ENCODE assay signal across 20 cellular contexts in the genomic region with DNA sequence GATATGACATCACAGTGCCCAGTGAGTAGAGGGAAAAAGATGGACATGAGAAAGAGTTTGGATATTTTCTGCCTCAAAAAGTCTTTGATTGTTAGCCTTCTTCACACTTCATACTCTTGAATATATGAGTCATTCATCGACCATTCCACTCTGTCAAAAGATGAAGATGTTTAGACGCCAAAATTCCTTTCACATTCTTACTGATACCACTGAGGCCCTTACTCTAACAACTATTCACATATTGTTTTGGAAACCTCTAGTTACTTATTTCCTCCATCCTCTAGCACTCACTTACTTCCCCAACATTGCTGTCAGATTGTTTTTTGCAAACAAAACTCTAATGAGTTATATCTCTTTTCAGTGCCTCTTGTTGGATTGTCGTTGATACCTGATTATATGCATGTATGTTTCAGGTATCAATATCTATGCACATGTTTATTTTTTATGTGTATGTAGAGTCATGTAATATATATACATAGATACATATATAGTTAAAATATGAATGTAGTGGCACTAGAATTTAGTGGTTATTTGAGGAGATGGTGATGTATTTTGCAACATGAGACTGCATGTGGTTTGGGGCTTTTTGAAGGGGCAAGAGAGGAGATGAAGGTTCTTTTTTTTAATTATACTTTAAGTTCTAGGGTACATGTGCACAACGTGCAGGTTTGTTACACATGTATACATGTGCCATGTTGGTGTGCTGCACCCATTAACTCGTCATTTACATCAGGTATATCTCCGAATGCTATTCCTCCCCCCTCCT. TPM values are rescaled to one million over a fixed set of nuclear protein-coding genes. Genes with fewer than 3 reads are reported as not detected.
DNase-seq lines count a peak whose midpoint lies in the region; ATAC-seq and TF ChIP-seq lines count a peak whose summit lies in the region.
"Had no signal": no experiment of that assay in that cellular context is flagged by ENCODE, and none has a peak within 500 bp of the region (broad histone marks: within the 10 kb centered on the region; RNA-seq: fewer than 3 reads in every experiment).

No MANE protein-coding gene starts in this region.

- H3K4me3 ChIP-seq in mucosa of descending colon = no peak overlapping the region
- H3K4me3 ChIP-seq: BLaER1, GM23248 had no signal

- no peak overlapping the region for H3K4me3 Mint-ChIP-seq in MCF 10A (ENCODE audit: unreplicated experiment)
- no peak overlapping the region for H3K4me3 Mint-ChIP-seq in activated CD8-positive, alpha-beta T cell treated with anti-CD3 and anti-CD28 coated beads for 36 hours
- H3K4me3 Mint-ChIP-seq: B cell; CD4-positive, CD25-positive, alpha-beta regulatory T cell; CD8-positive, alpha-beta T cell had no signal

- DNase-seq in M059J (ENCODE audit: low read depth) = peak; percentile 57
- DNase-seq in astrocyte of the hippocampus (ENCODE audit: low read depth, low spot score) = peak; percentile 3
- DNase-seq in mucosa of descending colon = no peak
- DNase-seq in activated CD8-positive, alpha-beta memory T cell treated with anti-CD3 and anti-CD28 coated beads for 24 hours = no peak
- no peak for DNase-seq in MCF 10A (ENCODE audit: unreplicated experiment)
- DNase-seq in activated CD8-positive, alpha-beta T cell treated with anti-CD3 and anti-CD28 coated beads for 36 hours = no peak
- DNase-seq: Caco-2; CD4-positive, CD25-positive, alpha-beta regulatory T cell; CD8-positive, alpha-beta T cell; DMS153; DND-41; GM23248; H7 had no signal

- H3K9me3 ChIP-seq in mucosa of descending colon = no peaks in the 10 kb centered on the region
- H3K9me3 ChIP-seq: BLaER1, Caco-2 had no signal

- no peaks in the 10 kb centered on the region for H3K4me1 ChIP-seq in mucosa of descending colon (ENCODE audit: low read depth)
- H3K4me1 ChIP-seq: BLaER1, Caco-2 had no signal

- no peaks in the 10 kb centered on the region for H3K36me3 Mint-ChIP-seq in MCF 10A (ENCODE audit: insufficient read depth, unreplicated experiment)
- H3K36me3 Mint-ChIP-seq in activated CD8-positive, alpha-beta T cell treated with anti-CD3 and anti-CD28 coated beads for 36 hours (ENCODE audit: low read depth) = no peaks in the 10 kb centered on the region
- H3K36me3 Mint-ChIP-seq: CD4-positive, CD25-positive, alpha-beta regulatory T cell; CD8-positive, alpha-beta T cell had no signal

- no TSS peak for BruUV-seq in MCF 10A (replicated peaks; lab: Mats Ljungman, UMichigan)

- H3K27ac Mint-ChIP-seq in MCF 10A (ENCODE audit: low read depth, unreplicated experiment) = no peak overlapping the region
- no peak overlapping the region for H3K27ac Mint-ChIP-seq in activated CD8-positive, alpha-beta T cell treated with anti-CD3 and anti-CD28 coated beads for 36 hours
- H3K27ac Mint-ChIP-seq: B cell; CD4-positive, CD25-positive, alpha-beta regulatory T cell; CD8-positive, alpha-beta T cell had no signal

- H3K36me3 ChIP-seq in mucosa of descending colon (ENCODE audit: low read depth) = no peaks in the 10 kb centered on the region
- H3K36me3 ChIP-seq: BLaER1 had no signal

- H3K27me3 Mint-ChIP-seq in MCF 10A (ENCODE audit: insufficient read depth, unreplicated experiment) = peaks cover 74% of the 10 kb centered on the region
- H3K27me3 Mint-ChIP-seq in activated CD8-positive, alpha-beta T cell treated with anti-CD3 and anti-CD28 coated beads for 36 hours = peaks cover 2% of the 10 kb centered on the region
- H3K27me3 Mint-ChIP-seq: B cell; CD4-positive, CD25-positive, alpha-beta regulatory T cell had no signal

- ATAC-seq in GM18867 (IDR thresholded peaks at IDR 0.05; ENCODE audit: unreplicated experiment) (peak; percentile 38), mucosa of descending colon (no peak)
- ATAC-seq in activated CD8-positive, alpha-beta T cell treated with anti-CD3 and anti-CD28 coated beads for 36 hours = no peak
- ATAC-seq: CD8-positive, alpha-beta T cell; HCT116 had no signal

- intact Hi-C loops in mucosa of descending colon (cut with DNase I, micrococcal nuclease) = no loop called here
- intact Hi-C loops in MCF 10A (cut with micrococcal nuclease) = no loop called here
- intact Hi-C loops in activated CD8-positive, alpha-beta T cell treated with anti-CD3 and anti-CD28 coated beads for 36 hours (cut with micrococcal nuclease) = no loop called here

- H3K9me3 Mint-ChIP-seq in MCF 10A (ENCODE audit: unreplicated experiment) = no peaks in the 10 kb centered on the region
- H3K9me3 Mint-ChIP-seq in activated CD8-positive, alpha-beta T cell treated with anti-CD3 and anti-CD28 coated beads for 36 hours = no peaks in the 10 kb centered on the region

- no peaks in the 10 kb centered on the region for H3K4me1 Mint-ChIP-seq in MCF 10A (ENCODE audit: insufficient read depth, unreplicated experiment)
- H3K4me1 Mint-ChIP-seq in activated CD8-positive, alpha-beta T cell treated with anti-CD3 and anti-CD28 coated beads for 36 hours (ENCODE audit: low read depth) = no peaks in the 10 kb centered on the region
- H3K4me1 Mint-ChIP-seq: B cell; CD4-positive, CD25-positive, alpha-beta regulatory T cell had no signal

- CTCF ChIA-PET in MCF 10A (lab: Yijun Ruan, JAX) = no interaction called here
- CTCF ChIA-PET in activated CD8-positive, alpha-beta T cell treated with anti-CD3 and anti-CD28 coated beads for 36 hours (lab: Charles Lee) = no interaction called here

- POLR2A ChIA-PET in MCF 10A (lab: Yijun Ruan, JAX) = interaction anchor here (0.6 kb wide), 1 partner anchor 219 kb away, joined by 3 read pairs; no protein-coding TSS in a partner anchor
- POLR2A ChIA-PET in activated CD8-positive, alpha-beta T cell treated with anti-CD3 and anti-CD28 coated beads for 36 hours (lab: Charles Lee) = no interaction called here

- TF ChIP-seq CTCF in mucosa of descending colon (IDR thresholded peaks at IDR 0.05) (no peak), MCF 10A (IDR thresholded peaks at IDR 0.05; ENCODE audit: unreplicated experiment) (no peak)
- no peak for TF ChIP-seq CTCF in activated CD8-positive, alpha-beta T cell treated with anti-CD3 and anti-CD28 coated beads for 36 hours (IDR thresholded peaks at IDR 0.05)

RNA-seq across cellular contexts. Expression of gene OR5H6, which starts 40.0 kb away (rescaled TPM):
- total RNA-seq in M059J (2014; rRNA removed; shearing (Covaris generic)) = not detected in 2 replicates
- total RNA-seq in mucosa of descending colon (not detected), MCF 10A (2022) (not detected in 2 replicates)
- not detected for total RNA-seq in activated CD8-positive, alpha-beta T cell treated with anti-CD3 and anti-CD28 coated beads for 36 hours
- total RNA-seq: A172; A673; B cell; Caco-2; CD4-positive, CD25-positive, alpha-beta regulatory T cell; CD8-positive, alpha-beta T cell; GM23248; H1; H7 had no signal

RNA-seq across cellular contexts. Expression of gene OR5H15, which starts 57.6 kb away (rescaled TPM):
- not detected in 2 replicates for total RNA-seq in M059J (2014; rRNA removed; shearing (Covaris generic))
- total RNA-seq in mucosa of descending colon (not detected), MCF 10A (2022) (not detected in 2 replicates)
- total RNA-seq in activated CD8-positive, alpha-beta T cell treated with anti-CD3 and anti-CD28 coated beads for 36 hours = not detected
- total RNA-seq: A172; A673; B cell; Caco-2; CD4-positive, CD25-positive, alpha-beta regulatory T cell; CD8-positive, alpha-beta T cell; GM23248; H1; H7 had no signal

RNA-seq across cellular contexts. Expression of gene OR5H2, which starts 58.2 kb away (rescaled TPM):
- not detected in 2 replicates for total RNA-seq in M059J (2014; rRNA removed; shearing (Covaris generic))
- total RNA-seq in mucosa of descending colon = not detected
- total RNA-seq in MCF 10A (2022) = not detected in 2 replicates
- not detected for total RNA-seq in activated CD8-positive, alpha-beta T cell treated with anti-CD3 and anti-CD28 coated beads for 36 hours
- total RNA-seq: A172; A673; B cell; Caco-2; CD4-positive, CD25-positive, alpha-beta regulatory T cell; CD8-positive, alpha-beta T cell; GM23248; H1; H7 had no signal

Comparison
In these comparisons a context has a peak if more than half of its experiments do, and no peak if none do; other contexts are left out.
1. DNase-seq: peak in M059J (single experiment) and astrocyte of the hippocampus (single experiment); none in mucosa of descending colon (0 of 3), activated CD8-positive, alpha-beta memory T cell treated with anti-CD3 and anti-CD28 coated beads for 24 hours (single experiment), MCF 10A (single experiment) and activated CD8-positive, alpha-beta T cell treated with anti-CD3 and anti-CD28 coated beads for 36 hours (single experiment).